ENCODE assay signal across 1 cellular context in genomic region chr17:43170766-43171681, GRCh38.
A peak's percentile ranks its signal among the peaks of the same experiment; 100 is the strongest.
TF ChIP-seq lines count a peak whose summit lies in the region.

Gene NBR1 (plus strand): TSS chr17:43171214. CDS start chr17:43175800, 4,586 bp downstream.

TF ChIP-seq in SK-N-SH, 30 proteins besides CTCF, POLR2A, EP300 and RAD21 (continued from another document):
- no peak for TF ChIP-seq EZH2phosphoT487 (IDR thresholded peaks at IDR 0.05; ENCODE audit: borderline replicate concordance, low read depth)
- 0 out of 2 replicates have a peak, but pooled peaks have one; percentile 27 for TF ChIP-seq FOXJ3 (CRISPR knock-in tag; IDR thresholded peaks at IDR 0.05)
- 0 out of 2 replicates have a peak, but pooled peaks have one; percentile 42 for TF ChIP-seq RFX5 (IDR thresholded peaks at IDR 0.05; ENCODE audit: low read length)
- TF ChIP-seq POLR2AphosphoS5 (IDR thresholded peaks at IDR 0.05; ENCODE audit: low read depth, low read length), result peak; percentile 77
- TF ChIP-seq NRF1 (IDR thresholded peaks at IDR 0.05; ENCODE audit: low read depth, low read length), result peak; percentile 35
- no peak for TF ChIP-seq ELF1 (IDR thresholded peaks at IDR 0.05)
- no peak; the same call in 1 of the 2 replicates for TF ChIP-seq MAX (IDR thresholded peaks at IDR 0.05; ENCODE audit: low read depth)
- no peak for TF ChIP-seq USF1 (IDR thresholded peaks at IDR 0.05; ENCODE audit: borderline replicate concordance, low read depth)
- no peak for TF ChIP-seq GATA2 (CRISPR knock-in tag; IDR thresholded peaks at IDR 0.05)
- TF ChIP-seq YY1 (IDR thresholded peaks at IDR 0.05; ENCODE audit: low read depth), result peak; percentile 87
- TF ChIP-seq PBX3 (IDR thresholded peaks at IDR 0.05), result peak; percentile 99
TF ChIP-seq in SK-N-SH: peak in this region for 12.
